1 cellular context compared by ENCODE assay signal in the genomic region with DNA sequence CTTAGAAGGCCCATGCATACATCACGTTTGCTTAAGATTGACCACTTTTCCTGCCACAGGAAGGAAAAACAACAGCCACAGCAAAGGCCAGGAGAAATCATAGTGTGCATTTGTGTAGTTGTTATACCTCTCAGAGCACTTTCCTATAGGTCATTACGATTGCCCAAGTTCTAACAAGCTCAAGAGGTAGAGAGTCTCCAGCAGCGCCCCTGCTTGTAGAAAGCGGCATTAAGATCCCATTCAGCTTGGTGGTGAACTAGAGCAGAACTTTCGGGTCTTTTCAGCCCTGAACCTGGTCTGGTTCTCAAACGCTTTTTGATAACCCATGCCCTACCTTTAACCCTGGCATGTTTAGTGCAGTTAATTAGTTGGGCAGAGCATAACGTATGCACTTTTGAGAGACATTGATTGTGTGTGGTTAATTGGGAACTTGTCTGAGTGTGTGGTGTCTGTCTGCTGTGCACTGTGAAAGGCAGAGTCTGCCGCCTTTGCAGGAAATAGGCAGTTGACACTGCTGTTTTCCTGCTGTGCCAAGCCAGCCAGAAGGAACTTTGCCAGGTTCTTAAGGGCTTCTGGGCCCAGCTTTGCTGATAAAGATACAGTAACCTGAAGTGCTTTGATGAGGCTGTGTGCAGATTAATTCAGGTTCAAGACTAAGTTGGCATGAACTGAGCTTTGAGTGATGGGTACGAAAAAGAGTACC.
TF ChIP-seq lines count a peak whose summit lies in the region.

No MANE protein-coding gene starts in this region.

TF ChIP-seq in H1, 55 proteins besides CTCF, POLR2A, EP300 and RAD21 (continued from another document):
- TF ChIP-seq EZH2 (IDR thresholded peaks at IDR 0.05; ENCODE audit: low read depth, low read length, severe bottlenecking), result no peak
- no peak for TF ChIP-seq TEAD4 (IDR thresholded peaks at IDR 0.05; ENCODE audit: low read depth, low read length)
- no peak for TF ChIP-seq YY1 (IDR thresholded peaks at IDR 0.05; ENCODE audit: low read depth, low read length)
- no peak for TF ChIP-seq TAF1 (IDR thresholded peaks at IDR 0.05; ENCODE audit: low read depth, low read length)
- no peak for TF ChIP-seq ZNF274 (IDR thresholded peaks at IDR 0.05; ENCODE audit: borderline replicate concordance, extremely low read depth, low read length)
- TF ChIP-seq HDAC2 (IDR thresholded peaks at IDR 0.05; ENCODE audit: borderline replicate concordance in 1 of 2, low read depth in 2 of 2, low read length in 2 of 2), result no peak
- TF ChIP-seq POU5F1 (IDR thresholded peaks at IDR 0.05; ENCODE audit: low read depth, low read length), result no peak
- no peak for TF ChIP-seq CBX8 (IDR thresholded peaks at IDR 0.05; ENCODE audit: borderline replicate concordance, low read depth, low read length)
